Comparison of ENCODE assay signal across 1 cellular context in genomic region chr5:128455861-128456361, GRCh38.
TF ChIP-seq lines count a peak whose summit lies in the region.

No MANE protein-coding gene starts in this region.

TF ChIP-seq in GM23338, 12 proteins besides CTCF, POLR2A, EP300 and RAD21 (continued from another document):
- TF ChIP-seq ZNF462 (CRISPR knock-in tag; IDR thresholded peaks at IDR 0.05), result no peak
- TF ChIP-seq CREB1 (CRISPR knock-in tag; IDR thresholded peaks at IDR 0.05; ENCODE audit: low read depth), result no peak
- TF ChIP-seq REST (IDR thresholded peaks at IDR 0.05; ENCODE audit: unreplicated experiment), result no peak
- TF ChIP-seq EZH2phosphoT487 (IDR thresholded peaks at IDR 0.05; ENCODE audit: unreplicated experiment), result no peak
- no peak for TF ChIP-seq ZNF331 (CRISPR knock-in tag; IDR thresholded peaks at IDR 0.05; ENCODE audit: low read depth)
- TF ChIP-seq ZNF114 (CRISPR knock-in tag; IDR thresholded peaks at IDR 0.05), result no peak
- no peak for TF ChIP-seq ETS1 (IDR thresholded peaks at IDR 0.05)
- TF ChIP-seq STAT1 (IDR thresholded peaks at IDR 0.05; ENCODE audit: unreplicated experiment), result no peak
- no peak for TF ChIP-seq POLR2AphosphoS5 (IDR thresholded peaks at IDR 0.05; ENCODE audit: low read depth)
- no peak for TF ChIP-seq JUNB (IDR thresholded peaks at IDR 0.05; ENCODE audit: unreplicated experiment)
TF ChIP-seq in GM23338: peak in this region for 0.
